Comparison of ENCODE assay signal across 35 cellular contexts in genomic region chr1:4129693-4130092, GRCh38.
"Had no signal": no experiment of that assay in that cellular context is flagged by ENCODE, and none has a peak within 500 bp of the region (broad histone marks: within the 10 kb centered on the region; RNA-seq: fewer than 3 reads in every experiment).

No MANE protein-coding gene starts in this region.

- H3K4me3 Mint-ChIP-seq: activated B cell treated with CpG ODN at 0.5 μM for 24 hours; activated CD4-positive, alpha-beta memory T cell treated with anti-CD3 and anti-CD28 coated beads, Interleukin-2, amount 10 ng/mL, durations not matched to agents 7 days and 5 days; activated naive CD4-positive, alpha-beta T cell treated with anti-CD3 and anti-CD28 coated beads, Interleukin-2, amount 10 ng/mL, durations not matched to agents 7 days and 5 days; activated naive CD8-positive, alpha-beta T cell treated with anti-CD3 and anti-CD28 coated beads, Interleukin-2, amount 10 ng/mL, durations not matched to agents 7 days and 5 days; activated T-cell treated with anti-CD3 and anti-CD28 coated beads, Interleukin-2, amount 50 U/mL, for 24 hours; activated T-cell treated with anti-CD3 and anti-CD28 coated beads, Interleukin-2, amount 50 U/mL, for 72 hours; brain; dendritic cell treated with granulocyte-macrophage colony-stimulating factor and Interleukin-4, amounts not matched to agents 40 ng/mL and 50 ng/mL, for 4 days; endodermal cell; T-helper 17 cell; T-helper 2 cell treated with Interferon-gamma antibody and Interleukin-4, amounts not matched to agents 5 μg/mL and 100 μg/mL, for 36 hours had no signal

- H3K9me3 Mint-ChIP-seq: activated B cell treated with CpG ODN at 0.5 μM for 24 hours; activated CD4-positive, alpha-beta memory T cell treated with anti-CD3 and anti-CD28 coated beads, Interleukin-2, amount 10 ng/mL, durations not matched to agents 7 days and 5 days; activated naive CD4-positive, alpha-beta T cell treated with anti-CD3 and anti-CD28 coated beads, Interleukin-2, amount 10 ng/mL, durations not matched to agents 7 days and 5 days; activated naive CD4-positive, alpha-beta T cell treated with anti-CD3 and anti-CD28 coated beads, Interleukin-2, amount 50 U/mL, for 72 hours; activated naive CD8-positive, alpha-beta T cell treated with anti-CD3 and anti-CD28 coated beads, Interleukin-2, amount 10 ng/mL, durations not matched to agents 7 days and 5 days; activated T-cell treated with anti-CD3 and anti-CD28 coated beads, Interleukin-2, amount 50 U/mL, for 24 hours; activated T-cell treated with anti-CD3 and anti-CD28 coated beads, Interleukin-2, amount 50 U/mL, for 72 hours; dendritic cell treated with granulocyte-macrophage colony-stimulating factor and Interleukin-4, amounts not matched to agents 40 ng/mL and 50 ng/mL, for 4 days; endodermal cell; T-helper 2 cell treated with Interferon-gamma antibody and Interleukin-4, amounts not matched to agents 5 μg/mL and 100 μg/mL, for 36 hours had no signal

- H3K9me3 ChIP-seq: ascending aorta, breast epithelium, gastrocnemius medialis, heart left ventricle had no signal

- H3K36me3 ChIP-seq: ascending aorta, breast epithelium, cardiac muscle cell, esophagus muscularis mucosa, gastrocnemius medialis, heart left ventricle, WERI-Rb-1 had no signal

- ATAC-seq: activated CD4-positive, CD25-positive, alpha-beta regulatory T cell treated with anti-CD3 and anti-CD28 coated beads, Interleukin-2, amount 50 U/mL, for 24 hours; activated naive CD4-positive, alpha-beta T cell treated with anti-CD3 and anti-CD28 coated beads, Interleukin-2, amount 50 U/mL, for 72 hours; activated T-cell treated with anti-CD3 and anti-CD28 coated beads, Interleukin-2, amount 50 U/mL, for 72 hours; foreskin keratinocyte; gastrocnemius medialis; heart left ventricle; T-helper 17 cell had no signal

- H3K27ac ChIP-seq: ascending aorta, breast epithelium, cardiac muscle cell, coronary artery, dorsolateral prefrontal cortex, esophagus muscularis mucosa, foreskin keratinocyte, gastrocnemius medialis, heart left ventricle, WERI-Rb-1 had no signal

- H3K4me3 ChIP-seq: ascending aorta, breast epithelium, cardiac muscle cell, coronary artery, dorsolateral prefrontal cortex, esophagus muscularis mucosa, gastrocnemius medialis, heart left ventricle had no signal

- H3K27ac Mint-ChIP-seq: activated B cell treated with CpG ODN at 0.5 μM for 24 hours; activated CD4-positive, alpha-beta memory T cell treated with anti-CD3 and anti-CD28 coated beads, Interleukin-2, amount 10 ng/mL, durations not matched to agents 7 days and 5 days; activated naive CD4-positive, alpha-beta T cell treated with anti-CD3 and anti-CD28 coated beads, Interleukin-2, amount 10 ng/mL, durations not matched to agents 7 days and 5 days; activated naive CD4-positive, alpha-beta T cell treated with anti-CD3 and anti-CD28 coated beads, Interleukin-2, amount 50 U/mL, for 72 hours; activated naive CD8-positive, alpha-beta T cell treated with anti-CD3 and anti-CD28 coated beads, Interleukin-2, amount 10 ng/mL, durations not matched to agents 7 days and 5 days; activated T-cell treated with anti-CD3 and anti-CD28 coated beads, Interleukin-2, amount 50 U/mL, for 24 hours; activated T-cell treated with anti-CD3 and anti-CD28 coated beads, Interleukin-2, amount 50 U/mL, for 72 hours; brain; dendritic cell treated with granulocyte-macrophage colony-stimulating factor and Interleukin-4, amounts not matched to agents 40 ng/mL and 50 ng/mL, for 4 days; endodermal cell; T-helper 17 cell; T-helper 2 cell treated with Interferon-gamma antibody and Interleukin-4, amounts not matched to agents 5 μg/mL and 100 μg/mL, for 36 hours had no signal

- H3K27me3 Mint-ChIP-seq: activated CD4-positive, alpha-beta memory T cell treated with anti-CD3 and anti-CD28 coated beads, Interleukin-2, amount 10 ng/mL, durations not matched to agents 7 days and 5 days; activated naive CD4-positive, alpha-beta T cell treated with anti-CD3 and anti-CD28 coated beads, Interleukin-2, amount 10 ng/mL, durations not matched to agents 7 days and 5 days; activated naive CD8-positive, alpha-beta T cell treated with anti-CD3 and anti-CD28 coated beads, Interleukin-2, amount 10 ng/mL, durations not matched to agents 7 days and 5 days had no signal

- H3K36me3 Mint-ChIP-seq: activated naive CD4-positive, alpha-beta T cell treated with anti-CD3 and anti-CD28 coated beads, Interleukin-2, amount 10 ng/mL, durations not matched to agents 7 days and 5 days; activated naive CD4-positive, alpha-beta T cell treated with anti-CD3 and anti-CD28 coated beads, Interleukin-2, amount 50 U/mL, for 72 hours; activated naive CD8-positive, alpha-beta T cell treated with anti-CD3 and anti-CD28 coated beads, Interleukin-2, amount 10 ng/mL, durations not matched to agents 7 days and 5 days; brain had no signal

- H3K4me1 Mint-ChIP-seq: activated B cell treated with CpG ODN at 0.5 μM for 24 hours; activated CD4-positive, alpha-beta memory T cell treated with anti-CD3 and anti-CD28 coated beads, Interleukin-2, amount 10 ng/mL, durations not matched to agents 7 days and 5 days; activated naive CD4-positive, alpha-beta T cell treated with anti-CD3 and anti-CD28 coated beads, Interleukin-2, amount 10 ng/mL, durations not matched to agents 7 days and 5 days; activated naive CD8-positive, alpha-beta T cell treated with anti-CD3 and anti-CD28 coated beads, Interleukin-2, amount 10 ng/mL, durations not matched to agents 7 days and 5 days; brain; endodermal cell; T-helper 17 cell had no signal

- H3K27me3 ChIP-seq: ascending aorta, cardiac muscle cell, foreskin keratinocyte had no signal

- H3K4me1 ChIP-seq: ascending aorta, breast epithelium, esophagus muscularis mucosa, foreskin keratinocyte, gastrocnemius medialis, heart left ventricle had no signal

- DNase-seq: activated B cell treated with CpG ODN at 0.5 μM for 24 hours; activated CD4-positive, alpha-beta memory T cell treated with anti-CD3 and anti-CD28 coated beads, Interleukin-2, amount 10 ng/mL, durations not matched to agents 7 days and 5 days; activated CD4-positive, alpha-beta T cell treated with anti-CD3 and anti-CD28 coated beads for 48 hours; activated CD4-positive, alpha-beta T cell treated with anti-CD3 and anti-CD28 coated beads, Interleukin-2, amount 50 U/mL, for 4 hours; activated CD8-positive, alpha-beta memory T cell treated with anti-CD3 and anti-CD28 coated beads, Interleukin-2, amount 50 U/mL, for 48 hours; activated gamma-delta T cell; activated naive CD4-positive, alpha-beta T cell; activated naive CD4-positive, alpha-beta T cell treated with anti-CD3 and anti-CD28 coated beads, Interleukin-2, amount 10 ng/mL, durations not matched to agents 7 days and 5 days; activated naive CD8-positive, alpha-beta T cell treated with anti-CD3 and anti-CD28 coated beads, Interleukin-2, amount 10 ng/mL, durations not matched to agents 7 days and 5 days; activated T-cell treated with anti-CD3 and anti-CD28 coated beads for 4 hours; activated T-cell treated with anti-CD3 and anti-CD28 coated beads, Interleukin-2, amount 50 U/mL, for 24 hours; activated T-cell treated with anti-CD3 and anti-CD28 coated beads, Interleukin-2, amount 50 U/mL, for 72 hours; central memory CD4-positive, alpha-beta T cell; cerebellar nuclear complex; dorsolateral prefrontal cortex; effector memory CD4-positive, alpha-beta T cell; endodermal cell; foreskin keratinocyte; gastrocnemius medialis; glutamatergic neuron; heart left ventricle; T-helper 1 cell; T-helper 17 cell; T1000; WERI-Rb-1 had no signal
